Comparison of ENCODE assay signal across 16 cellular contexts in genomic region chr1:205339717-205340116, GRCh38. TPM values are rescaled to one million over a fixed set of nuclear protein-coding genes. Genes with fewer than 3 reads are reported as not detected.
DNase-seq lines count a peak whose midpoint lies in the region; ATAC-seq and TF ChIP-seq lines count a peak whose summit lies in the region.
"Had no signal": no experiment of that assay in that cellular context is flagged by ENCODE, and none has a peak within 500 bp of the region (broad histone marks: within the 10 kb centered on the region; RNA-seq: fewer than 3 reads in every experiment).

No MANE protein-coding gene starts in this region.

- H3K27ac ChIP-seq in body of pancreas (no peak overlapping the region), endodermal cell (ENCODE audit: low read depth, low read length) (no peak overlapping the region)
- H3K27ac ChIP-seq: heart left ventricle had no signal

- CTCF ChIA-PET in activated CD8-positive, alpha-beta T cell treated with anti-CD3 and anti-CD28 coated beads for 36 hours (lab: Charles Lee), result interaction anchor here (1.1 to 2.5 kb wide), 9 partner anchors 9 to 148 kb away, joined by 3 to 10 read pairs (median 4); no protein-coding TSS in a partner anchor

- intact Hi-C loops in activated CD8-positive, alpha-beta T cell treated with anti-CD3 and anti-CD28 coated beads for 36 hours (cut with micrococcal nuclease), result no loop called here
- intact Hi-C loops in body of pancreas (cut with DNase I), result loop anchor here (10.0 kb wide), 2 partner anchors 145 to 185 kb away; no protein-coding TSS in a partner anchor

- POLR2A ChIA-PET in activated CD8-positive, alpha-beta T cell treated with anti-CD3 and anti-CD28 coated beads for 36 hours (lab: Charles Lee), result no interaction called here

- H3K4me1 ChIP-seq in body of pancreas, result peaks cover 15% of the 10 kb centered on the region
- H3K4me1 ChIP-seq in endodermal cell (ENCODE audit: control insufficient read depth, insufficient read depth, low read length), result peaks cover 5% of the 10 kb centered on the region

- 78 to 97% methylated on average over 4 of the region's 4 CpGs for WGBS in body of pancreas, 2 donors
- WGBS in endodermal cell (ENCODE audit: insufficient coverage in 1 of 2, insufficient read length in 1 of 2), 2 experiments, result 94 to 100% methylated on average over 4 of the region's 4 CpGs

- H3K4me1 Mint-ChIP-seq in activated CD8-positive, alpha-beta T cell treated with anti-CD3 and anti-CD28 coated beads for 36 hours (ENCODE audit: low read depth), result peaks cover 12% of the 10 kb centered on the region
- H3K4me1 Mint-ChIP-seq in endodermal cell, result peaks cover 15% of the 10 kb centered on the region

- ATAC-seq in GM19025 (IDR thresholded peaks at IDR 0.05; ENCODE audit: low read depth, unreplicated experiment) (peak; percentile 61), HG02938 (IDR thresholded peaks at IDR 0.05; ENCODE audit: unreplicated experiment) (peak; percentile 83), body of pancreas (no peak)
- peak; percentile 67 for ATAC-seq in activated CD8-positive, alpha-beta T cell treated with anti-CD3 and anti-CD28 coated beads for 36 hours
- ATAC-seq: HCT116, heart left ventricle, left colon, T-helper 17 cell had no signal

- H3K36me3 ChIP-seq in body of pancreas (replicated peaks in 1 of 2; ENCODE audit: insufficient read depth in 1 of 2, low read depth in 2 of 2) (no peaks in the 10 kb centered on the region), endodermal cell (ENCODE audit: control insufficient read depth, insufficient read depth, low read length) (no peaks in the 10 kb centered on the region)
- H3K36me3 ChIP-seq: heart left ventricle had no signal

- TF ChIP-seq POLR2A in body of pancreas (IDR thresholded peaks at IDR 0.05), result no peak

- H3K27ac Mint-ChIP-seq in activated CD8-positive, alpha-beta T cell treated with anti-CD3 and anti-CD28 coated beads for 36 hours, result no peak overlapping the region
- no peak overlapping the region for H3K27ac Mint-ChIP-seq in endodermal cell
- H3K27ac Mint-ChIP-seq: activated CD4-positive, alpha-beta T cell treated with anti-CD3 and anti-CD28 coated beads, Interleukin-2, amount 10 ng/mL, durations not matched to agents 7 days and 5 days; T-helper 17 cell had no signal

- no peaks in the 10 kb centered on the region for H3K9me3 ChIP-seq in body of pancreas
- H3K9me3 ChIP-seq in endodermal cell (ENCODE audit: control insufficient read depth, low read length), result no peaks in the 10 kb centered on the region
- H3K9me3 ChIP-seq: heart left ventricle had no signal

- H3K9me3 Mint-ChIP-seq in activated CD8-positive, alpha-beta T cell treated with anti-CD3 and anti-CD28 coated beads for 36 hours, result no peaks in the 10 kb centered on the region
- H3K9me3 Mint-ChIP-seq in endodermal cell, result no peaks in the 10 kb centered on the region
- H3K9me3 Mint-ChIP-seq: activated CD4-positive, alpha-beta T cell treated with anti-CD3 and anti-CD28 coated beads, Interleukin-2, amount 10 ng/mL, durations not matched to agents 7 days and 5 days had no signal

- no peak overlapping the region for H3K4me3 Mint-ChIP-seq in activated CD8-positive, alpha-beta T cell treated with anti-CD3 and anti-CD28 coated beads for 36 hours
- H3K4me3 Mint-ChIP-seq in endodermal cell, result no peak overlapping the region
- H3K4me3 Mint-ChIP-seq: activated CD4-positive, alpha-beta T cell treated with anti-CD3 and anti-CD28 coated beads, Interleukin-2, amount 10 ng/mL, durations not matched to agents 7 days and 5 days; T-helper 17 cell had no signal

- DNase-seq in GM10266 (ENCODE audit: extremely low spot score) (peak; percentile 70), body of pancreas (no peak), Kasumi-1 (lab: John Stamatoyannopoulos, UW) (no peak), endodermal cell (no peak)
- peak; percentile 52 for DNase-seq in activated CD8-positive, alpha-beta T cell treated with anti-CD3 and anti-CD28 coated beads for 36 hours
- DNase-seq in stimulated activated CD4-positive, alpha-beta T cell treated with anti-CD3 and anti-CD28 coated beads, Interleukin-1b, Interleukin-23, amount 100 ng/mL, for 48 hours, result no peak
- DNase-seq: activated CD4-positive, alpha-beta T cell treated with anti-CD3 and anti-CD28 coated beads, Interleukin-2, amount 10 ng/mL, durations not matched to agents 7 days and 5 days; AML-193; central memory CD4-positive, alpha-beta T cell; heart left ventricle; left colon; T-helper 17 cell had no signal

- peaks cover 27% of the 10 kb centered on the region for H3K27me3 Mint-ChIP-seq in activated CD8-positive, alpha-beta T cell treated with anti-CD3 and anti-CD28 coated beads for 36 hours
- H3K27me3 Mint-ChIP-seq in endodermal cell (ENCODE audit: insufficient read depth), result peaks cover 45% of the 10 kb centered on the region

- H3K36me3 Mint-ChIP-seq in activated CD8-positive, alpha-beta T cell treated with anti-CD3 and anti-CD28 coated beads for 36 hours (ENCODE audit: low read depth), result no peaks in the 10 kb centered on the region
- no peaks in the 10 kb centered on the region for H3K36me3 Mint-ChIP-seq in endodermal cell (ENCODE audit: low read depth)

- H3K4me3 ChIP-seq in body of pancreas (no peak overlapping the region), endodermal cell (ENCODE audit: low read length) (no peak overlapping the region)
- H3K4me3 ChIP-seq: heart left ventricle had no signal

- H3K9ac ChIP-seq in endodermal cell (ENCODE audit: extremely low read depth, low read length, poor library complexity, severe bottlenecking), result no peak overlapping the region

- TF ChIP-seq CTCF in GM10266 (IDR thresholded peaks at IDR 0.05; ENCODE audit: control insufficient read depth, insufficient read depth, low read depth, missing control alignments) (no peak), body of pancreas (IDR thresholded peaks at IDR 0.05) (no peak), endodermal cell (conservative IDR thresholded peaks at IDR 0.05) (no peak)
- no peak for TF ChIP-seq CTCF in activated CD8-positive, alpha-beta T cell treated with anti-CD3 and anti-CD28 coated beads for 36 hours (IDR thresholded peaks at IDR 0.05)

- H3K27me3 ChIP-seq in body of pancreas, result peaks cover 0 to 4% of the 10 kb centered on the region in 2 donors
- peaks cover 28% of the 10 kb centered on the region for H3K27me3 ChIP-seq in endodermal cell (ENCODE audit: control insufficient read depth, insufficient read depth, low read length, poor library complexity, severe bottlenecking)

RNA-seq across cellular contexts. Expression of gene KLHDC8A, which starts 17.0 kb away (rescaled TPM):
- total RNA-seq in activated CD8-positive, alpha-beta T cell treated with anti-CD3 and anti-CD28 coated beads for 36 hours, result not detected
- 1 to 10 TPM in 1 of 2 donors, under 1 TPM in 1; 0.78 to 8.6 TPM for total RNA-seq in body of pancreas
- under 1 TPM; 0.38 to 0.53 TPM for total RNA-seq in endodermal cell
- polyA plus RNA-seq in endodermal cell (2013, experiment 1 of 2), result 14.6 TPM
- polyA plus RNA-seq in endodermal cell (2013, experiment 2 of 2), result 13.5 TPM
- total RNA-seq: activated CD4-positive, alpha-beta T cell treated with anti-CD3 and anti-CD28 coated beads, Interleukin-2, amount 10 ng/mL, durations not matched to agents 7 days and 5 days; renal cortical epithelial cell; T-helper 17 cell had no signal

RNA-seq across cellular contexts. Expression of gene NUAK2, which starts 18.2 kb away (rescaled TPM):
- total RNA-seq in activated CD8-positive, alpha-beta T cell treated with anti-CD3 and anti-CD28 coated beads for 36 hours, result 1 to 10 TPM; 1.9 TPM
- total RNA-seq in body of pancreas (10 to 100 TPM; 11.2 to 20.8 TPM), endodermal cell (10 to 100 TPM; 13.4 to 19.1 TPM)
- polyA plus RNA-seq in endodermal cell (2013, experiment 1 of 2), result 21.8 TPM
- polyA plus RNA-seq in endodermal cell (2013, experiment 2 of 2), result 21.0 TPM

Comparison
In these comparisons a context has a peak if more than half of its experiments do, and no peak if none do; other contexts are left out.
1. DNase-seq: peak in GM10266 (single experiment) and activated CD8-positive, alpha-beta T cell treated with anti-CD3 and anti-CD28 coated beads for 36 hours (single experiment); none in body of pancreas (0 of 4), Kasumi-1 (0 of 2), stimulated activated CD4-positive, alpha-beta T cell treated with anti-CD3 and anti-CD28 coated beads, Interleukin-1b, Interleukin-23, amount 100 ng/mL, for 48 hours (single experiment) and endodermal cell (single experiment).
2. RNA of gene NUAK2, which starts 18.2 kb away (total RNA-seq): 11.2 to 20.8 TPM in body of pancreas and 13.4 to 19.1 TPM in endodermal cell; 1.9 TPM in activated CD8-positive, alpha-beta T cell treated with anti-CD3 and anti-CD28 coated beads for 36 hours; every median in the first group is over 4 times any median in the second.